8 cellular contexts compared by ENCODE assay signal in genomic region chr3:129238945-129239705, GRCh38. TPM values are rescaled to one million over a fixed set of nuclear protein-coding genes. Genes with fewer than 3 reads are reported as not detected.
DNase-seq lines count a peak whose midpoint lies in the region; ATAC-seq and TF ChIP-seq lines count a peak whose summit lies in the region.

No MANE protein-coding gene starts in this region.

- peaks cover 38% of the 10 kb centered on the region for H3K4me1 Mint-ChIP-seq in T-helper 1 cell treated with Interleukin-12 subunit alpha and Interleukin-12 subunit beta and Interleukin-4 antibody, amounts not matched to agents 30 μg/mL and 1 μg/mL, for 36 hours (ENCODE audit: low read depth)
- peaks cover 0 to 4% of the 10 kb centered on the region in 2 donors for H3K4me1 Mint-ChIP-seq in effector memory CD8-positive, alpha-beta T cell (ENCODE audit: low read depth in 2 of 2)

- H3K27ac Mint-ChIP-seq in T-helper 1 cell treated with Interleukin-12 subunit alpha and Interleukin-12 subunit beta and Interleukin-4 antibody, amounts not matched to agents 30 μg/mL and 1 μg/mL, for 36 hours, result peak overlapping the region; percentile 99
- H3K27ac Mint-ChIP-seq in effector memory CD8-positive, alpha-beta T cell, result peak overlapping the region in 1 of 2 donors; percentile 45

- H3K4me1 ChIP-seq in esophagus (ENCODE audit: control insufficient read depth in 2 of 2, insufficient read depth in 2 of 2, low read length in 1 of 2), result peaks cover 3 to 7% of the 10 kb centered on the region in 2 donors

- 65 to 78% methylated on average over 8 of the region's 8 CpGs for WGBS in esophagus, 2 donors

- DNase-seq in HL-60 (ENCODE audit: low read depth in 1 of 2, low spot score in 1 of 2) (peak in 1 of 2 experiments; percentile 57), sciatic nerve (ENCODE audit: low spot score) (no peak), D341Med (ENCODE audit: low spot score) (no peak)
- DNase-seq in effector memory CD8-positive, alpha-beta T cell, result no peak
- DNase-seq in stimulated activated naive CD4-positive, alpha-beta T cell (lab: John Stamatoyannopoulos, UW), result no peak

- no peaks in the 10 kb centered on the region for H3K36me3 ChIP-seq in esophagus (ENCODE audit: control insufficient read depth in 2 of 2, insufficient read depth in 2 of 2, low read length in 1 of 2)

- H3K4me3 ChIP-seq in HL-60 (replicated peaks; ENCODE audit: insufficient read depth, low read length), result no peak overlapping the region
- no peak overlapping the region for H3K4me3 ChIP-seq in esophagus (ENCODE audit: low read depth in 1 of 2, low read length in 2 of 2)

- intact Hi-C loops in sciatic nerve (cut with DNase I), result no loop called here

- H3K27me3 ChIP-seq in HL-60 (ENCODE audit: insufficient read depth, poor library complexity, severe bottlenecking), result no peaks in the 10 kb centered on the region
- H3K27me3 ChIP-seq in esophagus (ENCODE audit: control insufficient read depth in 1 of 2, insufficient read depth in 2 of 2, low read length in 2 of 2), result no peaks in the 10 kb centered on the region

- ATAC-seq in sciatic nerve (peak; percentile 75), HG02973 (IDR thresholded peaks at IDR 0.05; ENCODE audit: unreplicated experiment) (no peak)
- no peak for ATAC-seq in effector memory CD8-positive, alpha-beta T cell (replicated peaks)

- peak overlapping the region; percentile 82 for H3K4me3 Mint-ChIP-seq in T-helper 1 cell treated with Interleukin-12 subunit alpha and Interleukin-12 subunit beta and Interleukin-4 antibody, amounts not matched to agents 30 μg/mL and 1 μg/mL, for 36 hours
- H3K4me3 Mint-ChIP-seq in effector memory CD8-positive, alpha-beta T cell, result no peak overlapping the region

- no peak for TF ChIP-seq CTCF in HL-60 (IDR thresholded peaks at IDR 0.05; ENCODE audit: insufficient read depth, low read length)

- H3K27ac ChIP-seq in HL-60 (replicated peaks) (peak overlapping the region; percentile 20), esophagus (ENCODE audit: low read depth in 2 of 2, low read length in 1 of 2) (peak overlapping the region; percentile 45 to 70)

- no peaks in the 10 kb centered on the region for H3K9me3 ChIP-seq in esophagus (ENCODE audit: control insufficient read depth in 2 of 2, insufficient read depth in 1 of 2, low read depth in 1 of 2, low read length in 1 of 2)

- peaks cover 4% of the 10 kb centered on the region for H3K9me3 Mint-ChIP-seq in T-helper 1 cell treated with Interleukin-12 subunit alpha and Interleukin-12 subunit beta and Interleukin-4 antibody, amounts not matched to agents 30 μg/mL and 1 μg/mL, for 36 hours
- H3K9me3 Mint-ChIP-seq in effector memory CD8-positive, alpha-beta T cell, result no peaks in the 10 kb centered on the region

- peaks cover 9% of the 10 kb centered on the region for H3K36me3 Mint-ChIP-seq in T-helper 1 cell treated with Interleukin-12 subunit alpha and Interleukin-12 subunit beta and Interleukin-4 antibody, amounts not matched to agents 30 μg/mL and 1 μg/mL, for 36 hours (ENCODE audit: low read depth)
- H3K36me3 Mint-ChIP-seq in effector memory CD8-positive, alpha-beta T cell (ENCODE audit: insufficient read depth), result peaks cover 3% of the 10 kb centered on the region

- H3K27me3 Mint-ChIP-seq in T-helper 1 cell treated with Interleukin-12 subunit alpha and Interleukin-12 subunit beta and Interleukin-4 antibody, amounts not matched to agents 30 μg/mL and 1 μg/mL, for 36 hours (ENCODE audit: low read depth), result no peaks in the 10 kb centered on the region
- peaks cover 0 to 7% of the 10 kb centered on the region in 2 donors for H3K27me3 Mint-ChIP-seq in effector memory CD8-positive, alpha-beta T cell

RNA-seq across cellular contexts. Expression of gene COPG1, which starts 10.3 kb away (rescaled TPM):
- 10 to 100 TPM; 75.6 TPM for polyA plus RNA-seq in esophagus
- 111 TPM for total RNA-seq in sciatic nerve

RNA-seq across cellular contexts. Expression of gene HMCES, which starts 39.5 kb away (rescaled TPM):
- 10 to 100 TPM; 26.3 to 31.3 TPM for polyA plus RNA-seq in esophagus
- total RNA-seq in sciatic nerve, result 36.6 TPM

RNA-seq across cellular contexts. Expression of gene CNBP, which starts 55.4 kb away (rescaled TPM):
- polyA plus RNA-seq in esophagus, result 100 to 1,000 TPM; 287 to 351 TPM
- 321 TPM for total RNA-seq in sciatic nerve
